Comparison of ENCODE assay signal across 1 cellular context in genomic region chr6:44257753-44258324, GRCh38.
TF ChIP-seq lines count a peak whose summit lies in the region.

No MANE protein-coding gene starts in this region.

TF ChIP-seq in K562, 482 proteins besides CTCF, POLR2A, EP300 and RAD21 (continued from another document and continues in another):
- TF ChIP-seq ZNF592 (IDR thresholded peaks at IDR 0.05), result peak; percentile 92
- TF ChIP-seq ZNF512 (tag; IDR thresholded peaks at IDR 0.05), result no peak
- no peak; the same call in 1 of the 2 replicates for TF ChIP-seq PTTG1 (tag; IDR thresholded peaks at IDR 0.05; ENCODE audit: low read depth)
- TF ChIP-seq BMI1 (IDR thresholded peaks at IDR 0.05; ENCODE audit: low read length), result no peak
- no peak for TF ChIP-seq DLX4 (CRISPR knock-in tag; IDR thresholded peaks at IDR 0.05)
- no peak for TF ChIP-seq BCL6 (CRISPR knock-in tag; IDR thresholded peaks at IDR 0.05)
- TF ChIP-seq SUPT5H (IDR thresholded peaks at IDR 0.05), result peak; percentile 34
- TF ChIP-seq FOXK2 (conservative IDR thresholded peaks at IDR 0.05 in 1 of 2, IDR thresholded peaks at IDR 0.05 in 1 of 2; ENCODE audit: low read depth in 2 of 2), result no peak
- TF ChIP-seq RBM34 (IDR thresholded peaks at IDR 0.05; ENCODE audit: borderline replicate concordance, insufficient read depth, low read length), result no peak
- TF ChIP-seq TBL1XR1 (IDR thresholded peaks at IDR 0.05; ENCODE audit: low read length in 2 of 2), result 0 out of 4 replicates have a peak, but pooled peaks of 1 of the 2 experiments have one; percentile 0
- TF ChIP-seq USF2 (CRISPR knock-in tag; IDR thresholded peaks at IDR 0.05), result no peak
- TF ChIP-seq THRA (IDR thresholded peaks at IDR 0.05), result no peak
- TF ChIP-seq ZC3H8 (IDR thresholded peaks at IDR 0.05), result no peak
- TF ChIP-seq JUN (IDR thresholded peaks at IDR 0.05; ENCODE audit: borderline replicate concordance, low read depth, low read length), result no peak; the same call in 1 of the 2 replicates
- no peak for TF ChIP-seq JUN (CRISPR knock-in tag; IDR thresholded peaks at IDR 0.05; ENCODE audit: borderline replicate concordance)
- TF ChIP-seq FOXK1 (CRISPR knock-in tag; IDR thresholded peaks at IDR 0.05; ENCODE audit: borderline replicate concordance), result no peak
- TF ChIP-seq IFI16 (CRISPR knock-in tag; IDR thresholded peaks at IDR 0.05), result no peak
- no peak for TF ChIP-seq MCM2 (IDR thresholded peaks at IDR 0.05; ENCODE audit: low read depth)
- peak; percentile 70 for TF ChIP-seq CREB3 (tag; conservative IDR thresholded peaks at IDR 0.05; ENCODE audit: low read depth)
- no peak for TF ChIP-seq ZNF121 (CRISPR knock-in tag; conservative IDR thresholded peaks at IDR 0.05)
- TF ChIP-seq TCF7L2 (IDR thresholded peaks at IDR 0.05; ENCODE audit: low read depth, low read length), result no peak
- no peak for TF ChIP-seq SMARCB1 (IDR thresholded peaks at IDR 0.05; ENCODE audit: insufficient read length, low read depth)
- TF ChIP-seq DDX20 (tag; IDR thresholded peaks at IDR 0.05; ENCODE audit: low read depth), result no peak
- no peak for TF ChIP-seq ZNF778 (CRISPR knock-in tag; IDR thresholded peaks at IDR 0.05)
- no peak for TF ChIP-seq NEUROD1 (IDR thresholded peaks at IDR 0.05; ENCODE audit: borderline replicate concordance, low read depth, low read length, partially characterized antibody)
- TF ChIP-seq KDM2B (CRISPR knock-in tag; IDR thresholded peaks at IDR 0.05), result no peak
- no peak for TF ChIP-seq RBM25 (IDR thresholded peaks at IDR 0.05; ENCODE audit: low read depth, low read length, severe bottlenecking)
- no peak for TF ChIP-seq L3MBTL2 (IDR thresholded peaks at IDR 0.05)
- no peak for TF ChIP-seq GATAD2A (IDR thresholded peaks at IDR 0.05)
- TF ChIP-seq NONO (IDR thresholded peaks at IDR 0.05; ENCODE audit: low read depth in 2 of 2, low read length in 1 of 2), result no peak
- TF ChIP-seq REST (CRISPR knock-in tag; IDR thresholded peaks at IDR 0.05; ENCODE audit: low read depth), result no peak
- TF ChIP-seq JUNB (CRISPR knock-in tag; conservative IDR thresholded peaks at IDR 0.05), result no peak
- peak; percentile 80; the same call in 1 of the 2 replicates for TF ChIP-seq NFRKB (IDR thresholded peaks at IDR 0.05; ENCODE audit: low read depth)
- TF ChIP-seq ZNF589 (CRISPR knock-in tag; IDR thresholded peaks at IDR 0.05; ENCODE audit: low read depth), result no peak
- TF ChIP-seq SNAPC5 (CRISPR knock-in tag; IDR thresholded peaks at IDR 0.05), result no peak
- TF ChIP-seq ZNF143 (CRISPR knock-in tag; IDR thresholded peaks at IDR 0.05), result no peak
- TF ChIP-seq ETV5 (CRISPR knock-in tag; IDR thresholded peaks at IDR 0.05; ENCODE audit: low read depth), result no peak
- no peak for TF ChIP-seq PML (IDR thresholded peaks at IDR 0.05; ENCODE audit: low read length)
- TF ChIP-seq E2F1 (CRISPR knock-in tag; IDR thresholded peaks at IDR 0.05), result no peak
- no peak for TF ChIP-seq CREM (IDR thresholded peaks at IDR 0.05; ENCODE audit: low read depth)
- no peak for TF ChIP-seq SAP30 (IDR thresholded peaks at IDR 0.05; ENCODE audit: borderline replicate concordance, insufficient read depth, low read depth, low read length, poor library complexity, severe bottlenecking)
- no peak for TF ChIP-seq RFX1 (IDR thresholded peaks at IDR 0.05)
- no peak for TF ChIP-seq HES1 (IDR thresholded peaks at IDR 0.05; ENCODE audit: low read depth)
- TF ChIP-seq TAF9B (IDR thresholded peaks at IDR 0.05; ENCODE audit: partially characterized antibody), result no peak
- TF ChIP-seq DMBX1 (CRISPR knock-in tag; IDR thresholded peaks at IDR 0.05; ENCODE audit: borderline replicate concordance), result no peak
- TF ChIP-seq ARID3B (CRISPR knock-in tag; IDR thresholded peaks at IDR 0.05; ENCODE audit: borderline replicate concordance), result no peak
